ENCODE assay signal across 8 cellular contexts in genomic region chr20:2101057-2101934, GRCh38. TPM values are rescaled to one million over a fixed set of nuclear protein-coding genes. Genes with fewer than 3 reads are reported as not detected.
DNase-seq lines count a peak whose midpoint lies in the region; ATAC-seq and TF ChIP-seq lines count a peak whose summit lies in the region.

Gene STK35, plus strand, starts transcription at chr20:2101827. Its CDS starts 55 bp downstream, at chr20:2101882.

- H4K20me1 ChIP-seq in BLaER1 treated with 17β-estradiol and CSF1 and Interleukin-3, amounts not matched to agents 10 nM and 100 nM, result peaks cover 25 to 38% (median 34%) of the 10 kb centered on the region in 11 experiments; a peak in 21 of 22 replicates

- H3K4me1 Mint-ChIP-seq in natural killer cell treated with Interleukin-12 subunit alpha and Interleukin-12 subunit beta and Interleukin-15 and Interleukin-18, amount 100 ng/mL, for 72 hours (ENCODE audit: low read depth in 2 of 2), result peaks cover 28 to 41% of the 10 kb centered on the region in 2 donors

- H3K36me3 ChIP-seq in BLaER1 treated with 17β-estradiol and CSF1 and Interleukin-3, amounts not matched to agents 10 nM and 100 nM, result peaks cover 5 to 22% (median 17%) of the 10 kb centered on the region in 11 experiments; a peak in 20 of 22 replicates
- H3K36me3 ChIP-seq in tibial nerve, result no peaks in the 10 kb centered on the region

- no peak for TF ChIP-seq POLR2A in tibial nerve (IDR thresholded peaks at IDR 0.05)

- DNase-seq in GM19238 (ENCODE audit: insufficient read length, low spot score) (peak; percentile 71), NCI-H345 treated with DMSO at 0.1 percent for 48 hours (lab: John Stamatoyannopoulos, UW; ENCODE audit: unreplicated experiment) (peak; percentile 45), epithelial cell of proximal tubule (ENCODE audit: low read depth) (no peak), tibial nerve (ENCODE audit: low spot score in 2 of 2) (no peak)
- DNase-seq in activated CD8-positive, alpha-beta memory T cell treated with anti-CD3 and anti-CD28 coated beads for 48 hours (ENCODE audit: low read depth in 2 of 3, low spot score in 2 of 3), result peak; percentile 38 to 54 (median 46)
- DNase-seq in natural killer cell treated with Interleukin-12 subunit alpha and Interleukin-12 subunit beta and Interleukin-15 and Interleukin-18, amount 100 ng/mL, for 72 hours (ENCODE audit: low spot score), result peak; percentile 77

- ATAC-seq in HG03175 (IDR thresholded peaks at IDR 0.05; ENCODE audit: unreplicated experiment), result peak; percentile 47
- peak; percentile 63 to 64 for ATAC-seq in natural killer cell treated with Interleukin-12 subunit alpha and Interleukin-12 subunit beta and Interleukin-15 and Interleukin-18, amount 100 ng/mL, for 72 hours

- peak within 1 kb of the TSS; percentile 78 to 95 (median 90) for H3K4me3 ChIP-seq in BLaER1 treated with 17β-estradiol and CSF1 and Interleukin-3, amounts not matched to agents 10 nM and 100 nM
- H3K4me3 ChIP-seq in epithelial cell of proximal tubule (ENCODE audit: low read depth, low read length) (peak within 1 kb of the TSS; percentile 80), tibial nerve (peak within 1 kb of the TSS; percentile 76 to 96 (median 89))

- no peak for TF ChIP-seq EP300 in tibial nerve (IDR thresholded peaks at IDR 0.05)

- H3K9ac ChIP-seq in BLaER1 treated with 17β-estradiol and CSF1 and Interleukin-3, amounts not matched to agents 10 nM and 100 nM, result peak within 1 kb of the TSS; percentile 97 to 100 (median 99)

- H3K9me3 ChIP-seq in BLaER1 treated with 17β-estradiol and CSF1 and Interleukin-3, amounts not matched to agents 10 nM and 100 nM (replicated peaks in 1 of 11), result no peaks in the 10 kb centered on the region
- H3K9me3 ChIP-seq in tibial nerve, result no peaks in the 10 kb centered on the region

- no peaks in the 10 kb centered on the region for H3K27me3 Mint-ChIP-seq in natural killer cell treated with Interleukin-12 subunit alpha and Interleukin-12 subunit beta and Interleukin-15 and Interleukin-18, amount 100 ng/mL, for 72 hours

- no peaks in the 10 kb centered on the region for H3K36me3 Mint-ChIP-seq in natural killer cell treated with Interleukin-12 subunit alpha and Interleukin-12 subunit beta and Interleukin-15 and Interleukin-18, amount 100 ng/mL, for 72 hours

- TF ChIP-seq CTCF in epithelial cell of proximal tubule (conservative IDR thresholded peaks at IDR 0.05; ENCODE audit: low read depth, low read length) (no peak), tibial nerve (IDR thresholded peaks at IDR 0.05) (no peak)

- H3K27ac ChIP-seq in BLaER1 treated with 17β-estradiol and CSF1 and Interleukin-3, amounts not matched to agents 10 nM and 100 nM, result peak within 1 kb of the TSS; percentile 98 to 100 (median 99)
- H3K27ac ChIP-seq in tibial nerve, result peak within 1 kb of the TSS; percentile 94 to 99 (median 98)

- peaks cover 26 to 35% (median 29%) of the 10 kb centered on the region in 10 experiments for H3K4me1 ChIP-seq in BLaER1 treated with 17β-estradiol and CSF1 and Interleukin-3, amounts not matched to agents 10 nM and 100 nM
- H3K4me1 ChIP-seq in tibial nerve, result peaks cover 0 to 42% (median 28%) of the 10 kb centered on the region in 4 donors

- peak within 1 kb of the TSS; percentile 78 to 97 (median 94) for H3K4me2 ChIP-seq in BLaER1 treated with 17β-estradiol and CSF1 and Interleukin-3, amounts not matched to agents 10 nM and 100 nM

- no peaks in the 10 kb centered on the region for H3K9me3 Mint-ChIP-seq in natural killer cell treated with Interleukin-12 subunit alpha and Interleukin-12 subunit beta and Interleukin-15 and Interleukin-18, amount 100 ng/mL, for 72 hours

- 1 to 2% methylated on average over 28 to 40 of the region's 40 CpGs for WGBS in tibial nerve, 2 donors

- H3K27me3 ChIP-seq in BLaER1 treated with 17β-estradiol and CSF1 and Interleukin-3, amounts not matched to agents 10 nM and 100 nM, result 0 out of 22 replicates have a peak, but pooled peaks cover 0 to 3% (median 0%) of the 10 kb centered on the region in 11 experiments
- peaks cover 0 to 1% of the 10 kb centered on the region in 2 donors for H3K27me3 ChIP-seq in tibial nerve

- H3K27ac Mint-ChIP-seq in natural killer cell treated with Interleukin-12 subunit alpha and Interleukin-12 subunit beta and Interleukin-15 and Interleukin-18, amount 100 ng/mL, for 72 hours, result peak within 1 kb of the TSS; percentile 98 to 99

- H3K4me3 Mint-ChIP-seq in natural killer cell treated with Interleukin-12 subunit alpha and Interleukin-12 subunit beta and Interleukin-15 and Interleukin-18, amount 100 ng/mL, for 72 hours, result peak within 1 kb of the TSS; percentile 89

RNA-seq across cellular contexts. Expression of gene STK35, which starts in this region (rescaled TPM):
- total RNA-seq in epithelial cell of proximal tubule, result 23.8 and 30.7 TPM in 2 replicates
- 10 to 100 TPM; 21.4 to 30.5 TPM for total RNA-seq in natural killer cell treated with Interleukin-12 subunit alpha and Interleukin-12 subunit beta and Interleukin-15 and Interleukin-18, amount 100 ng/mL, for 72 hours
- total RNA-seq in tibial nerve, result 10 to 100 TPM; 13.3 to 26.1 (median 20.5) TPM

Comparison
In these comparisons a context has a peak if more than half of its experiments do, and no peak if none do; other contexts are left out.
1. DNase-seq: peak in GM19238 (single experiment), NCI-H345 treated with DMSO at 0.1 percent for 48 hours (single experiment), activated CD8-positive, alpha-beta memory T cell treated with anti-CD3 and anti-CD28 coated beads for 48 hours (3 of 3) and natural killer cell treated with Interleukin-12 subunit alpha and Interleukin-12 subunit beta and Interleukin-15 and Interleukin-18, amount 100 ng/mL, for 72 hours (single experiment); none in epithelial cell of proximal tubule (single experiment) and tibial nerve (0 of 2).
2. Peak in every context shown above with its lines, with median percentiles within 50 percentile points of each other: H3K4me3 ChIP-seq.